Comparison of ENCODE assay signal across 21 cellular contexts in the genomic region with DNA sequence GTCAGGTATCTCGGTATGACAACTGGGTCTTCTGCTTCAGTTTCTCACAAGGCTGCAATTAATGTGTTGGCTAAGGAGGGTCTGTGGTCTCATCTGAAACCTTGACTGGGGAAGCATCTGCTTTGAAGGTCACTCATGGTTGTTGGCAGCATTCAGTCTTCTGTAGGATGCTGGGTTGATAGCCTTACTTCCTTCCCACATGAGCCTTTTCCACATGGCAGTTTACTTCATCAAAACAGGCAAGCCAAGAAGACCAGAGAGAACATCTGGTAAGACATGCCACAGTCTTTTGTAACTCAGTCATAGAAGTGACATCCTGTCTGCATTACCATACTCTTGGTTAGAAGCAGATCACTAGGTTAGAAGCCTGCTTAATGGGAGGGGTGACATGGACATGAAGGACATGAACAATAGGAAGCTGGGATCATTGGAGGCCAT.
"Had no signal": no experiment of that assay in that cellular context is flagged by ENCODE, and none has a peak within 500 bp of the region (broad histone marks: within the 10 kb centered on the region; RNA-seq: fewer than 3 reads in every experiment).

No MANE protein-coding gene starts in this region.

- H3K4me3 Mint-ChIP-seq: activated CD4-positive, alpha-beta T cell treated with anti-CD3 and anti-CD28 coated beads for 36 hours; activated naive CD4-positive, alpha-beta T cell treated with anti-CD3 and anti-CD28 coated beads for 36 hours; activated T-cell treated with anti-CD3 and anti-CD28 coated beads, Interleukin-2, amount 50 U/mL, for 24 hours; neural crest cell; stimulated activated naive CD8-positive, alpha-beta T cell treated with anti-CD3 and anti-CD28 coated beads, Interleukin-15, amount 100 ng/mL, for 72 hours; T-helper 2 cell treated with Interferon-gamma antibody and Interleukin-4, amounts not matched to agents 5 μg/mL and 100 μg/mL, for 36 hours; WTC11 had no signal

- H3K27ac Mint-ChIP-seq: activated CD4-positive, alpha-beta T cell treated with anti-CD3 and anti-CD28 coated beads for 36 hours; activated naive CD4-positive, alpha-beta T cell treated with anti-CD3 and anti-CD28 coated beads for 36 hours; stimulated activated naive CD8-positive, alpha-beta T cell treated with anti-CD3 and anti-CD28 coated beads, Interleukin-15, amount 100 ng/mL, for 72 hours; T-helper 2 cell treated with Interferon-gamma antibody and Interleukin-4, amounts not matched to agents 5 μg/mL and 100 μg/mL, for 36 hours had no signal

- H3K9me3 Mint-ChIP-seq: activated naive CD4-positive, alpha-beta T cell treated with anti-CD3 and anti-CD28 coated beads for 36 hours; activated T-cell treated with anti-CD3 and anti-CD28 coated beads, Interleukin-2, amount 50 U/mL, for 24 hours; neural crest cell; stimulated activated naive CD8-positive, alpha-beta T cell treated with anti-CD3 and anti-CD28 coated beads, Interleukin-15, amount 100 ng/mL, for 72 hours had no signal

- DNase-seq: activated CD4-positive, alpha-beta T cell treated with anti-CD3 and anti-CD28 coated beads for 36 hours; activated CD4-positive, alpha-beta T cell treated with anti-CD3 and anti-CD28 coated beads, Interleukin-2, amount 50 U/mL, for 48 hours; activated naive CD4-positive, alpha-beta T cell treated with anti-CD3 and anti-CD28 coated beads for 36 hours; activated T-cell treated with anti-CD3 and anti-CD28 coated beads, Interleukin-2, amount 50 U/mL, for 24 hours; aorta; cerebellar nuclear complex; cortex of kidney; gastrocnemius medialis; head of caudate nucleus; kidney glomerular epithelial cell; left ventricle myocardium inferior; mammary epithelial cell; psoas muscle; right cardiac atrium; stimulated activated naive CD8-positive, alpha-beta T cell treated with anti-CD3 and anti-CD28 coated beads, Interleukin-15, amount 100 ng/mL, for 72 hours; transverse colon had no signal

- H3K4me3 ChIP-seq: gastrocnemius medialis, left ventricle myocardium inferior, psoas muscle, suprapubic skin, transverse colon, vagina had no signal

- ATAC-seq: activated CD4-positive, alpha-beta T cell treated with anti-CD3 and anti-CD28 coated beads for 36 hours; gastrocnemius medialis; psoas muscle; right cardiac atrium; stimulated activated naive CD8-positive, alpha-beta T cell treated with anti-CD3 and anti-CD28 coated beads, Interleukin-15, amount 100 ng/mL, for 72 hours had no signal

- H3K27me3 Mint-ChIP-seq: activated CD4-positive, alpha-beta T cell treated with anti-CD3 and anti-CD28 coated beads for 36 hours; activated T-cell treated with anti-CD3 and anti-CD28 coated beads, Interleukin-2, amount 50 U/mL, for 24 hours; stimulated activated naive CD8-positive, alpha-beta T cell treated with anti-CD3 and anti-CD28 coated beads, Interleukin-15, amount 100 ng/mL, for 72 hours had no signal
